In the genomic region with DNA sequence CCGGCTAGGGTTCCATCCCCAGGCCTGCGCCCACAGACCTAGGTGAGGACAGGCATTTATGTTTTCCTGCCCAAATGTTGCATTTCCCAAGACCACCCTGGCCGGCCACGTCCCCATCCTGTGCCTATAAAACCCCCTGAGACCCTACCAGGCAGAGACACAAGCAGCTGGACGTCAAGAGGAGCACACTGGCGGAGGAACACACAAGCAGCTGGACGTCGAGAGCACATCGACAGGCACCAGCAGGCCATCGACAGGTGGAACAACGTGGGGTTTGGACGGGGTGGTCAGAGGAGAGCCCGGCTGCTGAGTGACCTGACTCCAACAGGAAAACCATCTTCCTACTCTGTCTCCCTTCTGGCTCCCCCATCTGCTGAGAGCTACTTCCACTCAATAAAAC, we compare ENCODE assay signal across 16 cellular contexts.
"Had no signal": no experiment of that assay in that cellular context is flagged by ENCODE, and none has a peak within 500 bp of the region (broad histone marks: within the 10 kb centered on the region; RNA-seq: fewer than 3 reads in every experiment).

No MANE protein-coding gene starts in this region.

- ATAC-seq: left cardiac atrium; stimulated activated memory B cell treated with anti-CD40 and anti-IgM and Interleukin-4, amounts not matched to agents 10 μg/mL and 1 μg/mL and 100 μg/mL, for 72 hours had no signal

- H3K36me3 Mint-ChIP-seq: brain; immature natural killer cell; naive B cell; stimulated activated memory B cell treated with anti-CD40 and anti-IgM and Interleukin-4, amounts not matched to agents 10 μg/mL and 1 μg/mL and 100 μg/mL, for 72 hours had no signal

- H3K4me1 ChIP-seq: right atrium auricular region had no signal

- H3K4me3 ChIP-seq: lower lobe of right lung, right atrium auricular region, smooth muscle cell had no signal

- H3K27me3 ChIP-seq: right atrium auricular region had no signal

- H3K4me3 Mint-ChIP-seq: brain; dendritic cell treated with granulocyte-macrophage colony-stimulating factor and Interleukin-4, amounts not matched to agents 40 ng/mL and 50 ng/mL, for 4 days; immature natural killer cell; naive B cell; stimulated activated memory B cell treated with anti-CD40 and anti-IgM and Interleukin-4, amounts not matched to agents 10 μg/mL and 1 μg/mL and 100 μg/mL, for 72 hours had no signal

- H3K27ac ChIP-seq: lower lobe of right lung, right atrium auricular region had no signal

- H3K9me3 Mint-ChIP-seq: brain; dendritic cell treated with granulocyte-macrophage colony-stimulating factor and Interleukin-4, amounts not matched to agents 40 ng/mL and 50 ng/mL, for 4 days; immature natural killer cell; stimulated activated memory B cell treated with anti-CD40 and anti-IgM and Interleukin-4, amounts not matched to agents 10 μg/mL and 1 μg/mL and 100 μg/mL, for 72 hours had no signal

- H3K4me1 Mint-ChIP-seq: brain; immature natural killer cell; naive B cell; stimulated activated memory B cell treated with anti-CD40 and anti-IgM and Interleukin-4, amounts not matched to agents 10 μg/mL and 1 μg/mL and 100 μg/mL, for 72 hours had no signal

- H3K9me3 ChIP-seq: lower lobe of right lung, right atrium auricular region had no signal

- H3K36me3 ChIP-seq: lower lobe of right lung, right atrium auricular region had no signal

- DNase-seq: activated CD8-positive, alpha-beta memory T cell treated with anti-CD3 and anti-CD28 coated beads for 24 hours; activated gamma-delta T cell treated with Interleukin-2 at 50 U/mL for 16 hours; amygdala; erythroblast; immature natural killer cell; left cardiac atrium; lower lobe of right lung; naive B cell; nucleus accumbens; SHP77 treated with DMSO at 0.1 percent for 48 hours; trophoblast cell had no signal

- H3K27me3 Mint-ChIP-seq: dendritic cell treated with granulocyte-macrophage colony-stimulating factor and Interleukin-4, amounts not matched to agents 40 ng/mL and 50 ng/mL, for 4 days; stimulated activated memory B cell treated with anti-CD40 and anti-IgM and Interleukin-4, amounts not matched to agents 10 μg/mL and 1 μg/mL and 100 μg/mL, for 72 hours had no signal

- H3K27ac Mint-ChIP-seq: brain; dendritic cell treated with granulocyte-macrophage colony-stimulating factor and Interleukin-4, amounts not matched to agents 40 ng/mL and 50 ng/mL, for 4 days; immature natural killer cell; naive B cell; stimulated activated memory B cell treated with anti-CD40 and anti-IgM and Interleukin-4, amounts not matched to agents 10 μg/mL and 1 μg/mL and 100 μg/mL, for 72 hours had no signal
